ENCODE assay signal across 19 cellular contexts in the genomic region with DNA sequence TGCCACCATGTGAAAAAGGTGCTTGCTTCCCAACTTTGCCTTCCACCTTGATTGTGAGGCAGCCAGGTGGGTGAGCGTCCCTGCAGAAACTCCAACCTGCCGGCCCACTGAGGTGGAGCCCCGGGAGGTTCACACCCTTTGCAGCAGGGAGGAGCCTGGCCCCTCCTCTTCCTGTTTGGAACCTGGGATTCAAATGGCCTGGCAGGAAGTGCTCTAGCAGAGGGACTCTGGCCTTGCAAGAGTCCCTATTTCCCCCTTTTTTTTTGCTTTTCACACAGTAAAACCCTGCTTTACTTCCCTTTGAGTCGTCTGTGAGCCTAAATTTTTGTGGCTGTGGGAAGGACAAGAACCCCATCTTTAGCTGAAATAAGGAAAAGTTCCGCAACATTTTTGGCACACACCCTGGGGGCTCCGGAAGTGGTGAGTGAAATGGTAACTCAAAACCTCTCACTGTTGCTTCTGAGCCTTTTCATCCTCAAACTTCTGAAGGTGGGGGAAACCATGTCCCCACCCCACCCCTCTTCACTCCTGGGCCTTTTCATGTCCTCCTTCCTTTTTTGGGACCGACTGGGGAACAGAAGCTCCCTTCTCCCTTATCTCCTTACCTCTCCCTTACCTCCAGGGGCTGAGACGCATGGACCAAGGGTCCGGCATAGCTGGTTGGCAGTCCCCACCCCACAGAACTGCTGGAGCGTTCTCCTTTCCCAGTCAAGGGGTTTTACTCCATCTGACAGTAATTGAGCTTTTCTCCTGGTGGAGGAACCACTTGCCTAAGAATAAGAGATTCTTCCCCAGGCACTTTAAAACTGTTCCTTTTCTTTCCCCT.
DNase-seq lines count a peak whose midpoint lies in the region; ATAC-seq, FAIRE-seq and TF ChIP-seq lines count a peak whose summit lies in the region.
"Had no signal": no experiment of that assay in that cellular context is flagged by ENCODE, and none has a peak within 500 bp of the region (broad histone marks: within the 10 kb centered on the region; RNA-seq: fewer than 3 reads in every experiment).

No MANE protein-coding gene starts in this region.

- H3K4me3 ChIP-seq in PC-3 (ENCODE audit: low read length) (no peak overlapping the region), HepG2 (replicated peaks in 1 of 3; ENCODE audit: insufficient read depth in 1 of 3, low read depth in 2 of 3, low read length in 3 of 3) (peak overlapping the region; percentile 64 to 70 (median 70))

- no peak overlapping the region for H3K9ac ChIP-seq in PC-3 (ENCODE audit: low read length)
- peak overlapping the region; percentile 58 for H3K9ac ChIP-seq in HepG2 (ENCODE audit: insufficient read depth, low read depth, low read length)

- peak; percentile 51; a peak in 2 of 4 replicates for TF ChIP-seq POLR2A in HepG2 (IDR thresholded peaks at IDR 0.05; ENCODE audit: insufficient read depth in 1 of 2, low read depth in 2 of 2, low read length in 2 of 2)

- peak overlapping the region; percentile 50; the same call in 1 of the 2 replicates for H2AFZ ChIP-seq in PC-3 (ENCODE audit: low read length)
- H2AFZ ChIP-seq in HepG2 (ENCODE audit: low read length), result peak overlapping the region; percentile 76

- H3K27me3 ChIP-seq in PC-3 (ENCODE audit: low read length) (no peaks in the 10 kb centered on the region), HepG2 (ENCODE audit: control insufficient read depth in 1 of 2, insufficient read depth in 2 of 2, low read length in 2 of 2) (no peaks in the 10 kb centered on the region)
- H3K27me3 ChIP-seq: right lobe of liver had no signal

- H3K9me2 ChIP-seq in PC-3 (replicated peaks; ENCODE audit: low read length), result no peaks in the 10 kb centered on the region

- no peak for DNase-seq in PC-3
- peak; percentile 34 for DNase-seq in HepG2 (ENCODE audit: low spot score)
- DNase-seq in NCI-H146 (lab: John Stamatoyannopoulos, UW), result no peak
- no peak for DNase-seq in RCC 7860 (ENCODE audit: low spot score)
- no peak for DNase-seq in activated CD8-positive, alpha-beta memory T cell treated with anti-CD3 and anti-CD28 coated beads, Interleukin-2, amount 50 U/mL, for 48 hours
- no peak for DNase-seq in foreskin melanocyte
- DNase-seq: activated naive CD4-positive, alpha-beta T cell treated with anti-CD3 and anti-CD28 coated beads, Interleukin-2, amount 10 ng/mL, durations not matched to agents 7 days and 5 days; central memory CD4-positive, alpha-beta T cell; H9; KG1; left colon; naive thymus-derived CD8-positive, alpha-beta T cell; right lobe of liver; stimulated activated CD4-positive, alpha-beta T cell treated with anti-CD3 and anti-CD28 coated beads, Interleukin-4, amount 100 ng/mL, for 4 hours; stimulated activated naive CD8-positive, alpha-beta T cell treated with anti-CD3 and anti-CD28 coated beads, Interleukin-15, Interleukin-2, amounts not matched to agents 100 U/mL and 50 U/mL, for 24 hours; T1000 had no signal

- H3K27ac ChIP-seq in PC-3 (ENCODE audit: low read length) (no peak overlapping the region), HepG2 (ENCODE audit: extremely low read length, insufficient read depth, low read length) (no peak overlapping the region)
- H3K27ac ChIP-seq: right lobe of liver had no signal

- no peak for TF ChIP-seq CTCF in PC-3 (conservative IDR thresholded peaks at IDR 0.05; ENCODE audit: low read depth, low read length)
- TF ChIP-seq CTCF in HepG2 (CRISPR knock-in tag; IDR thresholded peaks at IDR 0.05), result no peak

- CTCF ChIA-PET in PC-3 (lab: Charles Lee) (no interaction called here), HepG2 (lab: Yijun Ruan, JAX; ENCODE audit: low intra/inter-chr PET ratio, low total read pairs) (no interaction called here)

- H3K4me2 ChIP-seq in PC-3 (ENCODE audit: low read length) (no peak overlapping the region), HepG2 (ENCODE audit: low read depth, low read length) (peak overlapping the region; percentile 47)

- H3K4me1 ChIP-seq in PC-3 (ENCODE audit: insufficient read depth, low read length) (no peaks in the 10 kb centered on the region), HepG2 (ENCODE audit: insufficient read depth, low read length) (0 out of 2 replicates have a peak, but pooled peaks cover 8% of the 10 kb centered on the region)
- H3K4me1 ChIP-seq: right lobe of liver had no signal

- ATAC-seq in GM19023 (IDR thresholded peaks at IDR 0.05; ENCODE audit: unreplicated experiment) (peak; percentile 54), HG03175 (IDR thresholded peaks at IDR 0.05; ENCODE audit: unreplicated experiment) (peak; percentile 66), PC-3 (no peak), HepG2 (peak; percentile 97)
- ATAC-seq: left colon; naive thymus-derived CD8-positive, alpha-beta T cell; Panc1; stimulated activated naive CD8-positive, alpha-beta T cell treated with anti-CD3 and anti-CD28 coated beads, Interleukin-15, Interleukin-2, amounts not matched to agents 100 U/mL and 50 U/mL, for 24 hours had no signal

- TF ChIP-seq RAD21 in HepG2 (CRISPR knock-in tag; IDR thresholded peaks at IDR 0.05), result no peak

- H3F3A ChIP-seq in PC-3 (ENCODE audit: low read length, unreplicated experiment), result no peaks in the 10 kb centered on the region

- POLR2A ChIA-PET in PC-3 (lab: Charles Lee; ENCODE audit: unreplicated experiment), result no interaction called here
- POLR2A ChIA-PET in HepG2 (lab: Yijun Ruan, JAX), result no interaction called here

- in situ Hi-C loops in HepG2 (cut with HindIII; ENCODE audit: extremely low pct_ligation_motif_present, low pct_unique_long_range_greater_than_20kb), result no loop called here

- 13% methylated on average over 9 of the region's 10 CpGs for WGBS in HepG2 (ENCODE audit: low lambda C conversion rate)

- no peaks in the 10 kb centered on the region; the same call in 1 of the 2 replicates for H3K36me3 ChIP-seq in PC-3 (ENCODE audit: low read depth, low read length)
- no peaks in the 10 kb centered on the region for H3K36me3 ChIP-seq in HepG2 (replicated peaks in 1 of 2; ENCODE audit: control insufficient read depth in 1 of 2, insufficient read depth in 2 of 2, low read length in 2 of 2)
- H3K36me3 ChIP-seq: right lobe of liver had no signal

- H3K9me3 ChIP-seq in PC-3 (ENCODE audit: low read length) (peaks cover 13% of the 10 kb centered on the region), HepG2 (ENCODE audit: low read length) (peaks cover 18% of the 10 kb centered on the region)
- H3K9me3 ChIP-seq: right lobe of liver had no signal

- H3K79me2 ChIP-seq in PC-3 (ENCODE audit: low read length) (no peaks in the 10 kb centered on the region), HepG2 (ENCODE audit: insufficient read depth, low read length) (no peaks in the 10 kb centered on the region)

- no TSS peak for BruUV-seq in PC-3 (replicated peaks; lab: Mats Ljungman, UMichigan)
- TSS peak; percentile 54 for BruUV-seq in HepG2 (replicated peaks; lab: Mats Ljungman, UMichigan)

- intact Hi-C loops in PC-3 (cut with micrococcal nuclease), result no loop called here
- intact Hi-C loops in HepG2 (cut with micrococcal nuclease; ENCODE audit: unreplicated experiment), result no loop called here

- H4K20me1 ChIP-seq in PC-3 (ENCODE audit: low read length) (no peaks in the 10 kb centered on the region), HepG2 (ENCODE audit: insufficient read depth, low read length) (no peaks in the 10 kb centered on the region)

- TF ChIP-seq EP300 in HepG2 (IDR thresholded peaks at IDR 0.05; ENCODE audit: low read depth in 2 of 2, low read length in 2 of 2) (no peak), HepG2 (CRISPR knock-in tag; IDR thresholded peaks at IDR 0.05; ENCODE audit: borderline replicate concordance) (no peak)

- FAIRE-seq in HepG2 (lab: Jason Lieb, UNC) (no peak), RCC 7860 (lab: Jason Lieb, UNC) (no peak)

TF ChIP-seq in HepG2, 621 proteins besides CTCF, POLR2A, EP300 and RAD21 (continues in another document):
- TF ChIP-seq ZNF251 (CRISPR knock-in tag; IDR thresholded peaks at IDR 0.05), result no peak
- TF ChIP-seq ZFY (CRISPR knock-in tag; IDR thresholded peaks at IDR 0.05), result peak; percentile 50; the same call in 1 of the 2 replicates
- TF ChIP-seq, protein P1, sequence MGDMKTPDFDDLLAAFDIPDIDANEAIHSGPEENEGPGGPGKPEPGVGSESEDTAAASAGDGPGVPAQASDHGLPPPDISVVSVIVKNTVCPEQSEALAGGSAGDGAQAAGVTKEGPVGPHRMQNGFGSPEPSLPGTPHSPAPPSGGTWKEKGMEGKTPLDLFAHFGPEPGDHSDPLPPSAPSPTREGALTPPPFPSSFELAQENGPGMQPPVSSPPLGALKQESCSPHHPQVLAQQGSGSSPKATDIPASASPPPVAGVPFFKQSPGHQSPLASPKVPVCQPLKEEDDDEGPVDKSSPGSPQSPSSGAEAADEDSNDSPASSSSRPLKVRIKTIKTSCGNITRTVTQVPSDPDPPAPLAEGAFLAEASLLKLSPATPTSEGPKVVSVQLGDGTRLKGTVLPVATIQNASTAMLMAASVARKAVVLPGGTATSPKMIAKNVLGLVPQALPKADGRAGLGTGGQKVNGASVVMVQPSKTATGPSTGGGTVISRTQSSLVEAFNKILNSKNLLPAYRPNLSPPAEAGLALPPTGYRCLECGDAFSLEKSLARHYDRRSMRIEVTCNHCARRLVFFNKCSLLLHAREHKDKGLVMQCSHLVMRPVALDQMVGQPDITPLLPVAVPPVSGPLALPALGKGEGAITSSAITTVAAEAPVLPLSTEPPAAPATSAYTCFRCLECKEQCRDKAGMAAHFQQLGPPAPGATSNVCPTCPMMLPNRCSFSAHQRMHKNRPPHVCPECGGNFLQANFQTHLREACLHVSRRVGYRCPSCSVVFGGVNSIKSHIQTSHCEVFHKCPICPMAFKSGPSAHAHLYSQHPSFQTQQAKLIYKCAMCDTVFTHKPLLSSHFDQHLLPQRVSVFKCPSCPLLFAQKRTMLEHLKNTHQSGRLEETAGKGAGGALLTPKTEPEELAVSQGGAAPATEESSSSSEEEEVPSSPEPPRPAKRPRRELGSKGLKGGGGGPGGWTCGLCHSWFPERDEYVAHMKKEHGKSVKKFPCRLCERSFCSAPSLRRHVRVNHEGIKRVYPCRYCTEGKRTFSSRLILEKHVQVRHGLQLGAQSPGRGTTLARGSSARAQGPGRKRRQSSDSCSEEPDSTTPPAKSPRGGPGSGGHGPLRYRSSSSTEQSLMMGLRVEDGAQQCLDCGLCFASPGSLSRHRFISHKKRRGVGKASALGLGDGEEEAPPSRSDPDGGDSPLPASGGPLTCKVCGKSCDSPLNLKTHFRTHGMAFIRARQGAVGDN (CRISPR knock-in tag; IDR thresholded peaks at IDR 0.05), result peak; percentile 24; the same call in 1 of the 2 replicates
- TF ChIP-seq BRCA1 (CRISPR knock-in tag; IDR thresholded peaks at IDR 0.05), result no peak
- no peak for TF ChIP-seq ZFP62 (CRISPR knock-in tag; IDR thresholded peaks at IDR 0.05)
- TF ChIP-seq GPN1 (CRISPR knock-in tag; IDR thresholded peaks at IDR 0.05; ENCODE audit: borderline replicate concordance), result no peak
